In the genomic region with DNA sequence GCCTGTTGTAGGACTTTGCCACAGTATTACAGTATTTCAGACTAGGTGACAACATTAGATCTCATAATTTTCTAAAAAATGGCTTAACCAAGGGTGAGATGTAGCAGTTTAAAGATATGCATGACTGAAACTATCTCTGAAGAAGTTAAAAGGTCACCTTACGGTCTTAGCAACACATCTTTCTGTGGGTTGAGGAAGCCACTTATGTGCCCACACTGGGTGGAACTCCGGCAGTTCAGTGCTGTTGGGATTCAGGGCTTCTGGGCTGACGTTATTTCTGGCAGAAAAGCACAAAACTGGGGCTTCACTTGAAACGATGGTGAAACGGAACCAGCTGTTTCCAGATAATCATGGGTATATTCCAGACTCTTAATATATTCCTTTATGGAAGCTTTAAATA, we compare ENCODE assay signal across 29 cellular contexts.
"Had no signal": no experiment of that assay in that cellular context is flagged by ENCODE, and none has a peak within 500 bp of the region (broad histone marks: within the 10 kb centered on the region; RNA-seq: fewer than 3 reads in every experiment).

No MANE protein-coding gene starts in this region.

- H3K27ac ChIP-seq: ascending aorta, gastroesophageal sphincter, hepatocyte, neutrophil, pancreas, prostate gland, sigmoid colon, stomach, thyroid gland, upper lobe of left lung had no signal

- H3K27me3 ChIP-seq: ascending aorta, brain microvascular endothelial cell, gastroesophageal sphincter, hepatocyte, neutrophil, pancreas, sigmoid colon, stomach, thyroid gland, upper lobe of left lung had no signal

- H3K4me2 ChIP-seq: hepatocyte, smooth muscle cell had no signal

- H3K9me3 ChIP-seq: ascending aorta, gastroesophageal sphincter, neutrophil, pancreas, prostate gland, sigmoid colon, stomach, thyroid gland, upper lobe of left lung had no signal

- H3K4me1 ChIP-seq: ascending aorta, gastroesophageal sphincter, pancreas, prostate gland, sigmoid colon, stomach, thyroid gland, upper lobe of left lung had no signal

- H3K4me3 ChIP-seq: ascending aorta, gastroesophageal sphincter, hepatocyte, pancreas, prostate gland, sigmoid colon, smooth muscle cell, stomach, thyroid gland, upper lobe of left lung had no signal

- H3K36me3 ChIP-seq: ascending aorta, brain microvascular endothelial cell, gastroesophageal sphincter, neutrophil, pancreas, prostate gland, sigmoid colon, stomach, thyroid gland, upper lobe of left lung had no signal

- ATAC-seq: effector memory CD8-positive, alpha-beta T cell; gastroesophageal sphincter; left ventricle myocardium superior; pancreas; stimulated activated naive B cell treated with anti-CD40 and anti-IgM and Interleukin-4, amounts not matched to agents 10 μg/mL and 1 μg/mL and 100 μg/mL, for 72 hours; WTC11 had no signal

- H2AFZ ChIP-seq: hepatocyte had no signal

- DNase-seq: activated CD4-positive, alpha-beta memory T cell treated with anti-CD3 and anti-CD28 coated beads, Interleukin-2, amount 10 ng/mL, durations not matched to agents 7 days and 5 days; activated CD4-positive, alpha-beta T cell treated with anti-CD3 and anti-CD28 coated beads for 1 hour; activated CD4-positive, alpha-beta T cell treated with anti-CD3 and anti-CD28 coated beads, Interleukin-2, amount 10 ng/mL, durations not matched to agents 7 days and 5 days; activated CD8-positive, alpha-beta memory T cell treated with anti-CD3 and anti-CD28 coated beads, Interleukin-2, amount 50 U/mL, for 48 hours; activated gamma-delta T cell; activated naive CD4-positive, alpha-beta T cell treated with anti-CD3 and anti-CD28 coated beads, Interleukin-2, amount 10 ng/mL, durations not matched to agents 7 days and 5 days; activated naive CD8-positive, alpha-beta T cell treated with anti-CD3 and anti-CD28 coated beads, Interleukin-2, amount 10 ng/mL, durations not matched to agents 7 days and 5 days; activated T-cell treated with anti-CD3 and anti-CD28 coated beads, Interleukin-2, amount 50 U/mL, for 24 hours; cortex of kidney; effector memory CD8-positive, alpha-beta T cell; erythroblast; islet precursor cell; left ventricle myocardium superior; pancreas; retina; sigmoid colon; stimulated activated CD4-positive, alpha-beta T cell treated with anti-CD3 and anti-CD28 coated beads, Interleukin-1b, Interleukin-23, amount 100 ng/mL, for 48 hours; stimulated activated naive B cell treated with anti-CD40 and anti-IgM and Interleukin-4, amounts not matched to agents 10 μg/mL and 1 μg/mL and 100 μg/mL, for 72 hours; stomach; thyroid gland; upper lobe of left lung had no signal
